In the genomic region with DNA sequence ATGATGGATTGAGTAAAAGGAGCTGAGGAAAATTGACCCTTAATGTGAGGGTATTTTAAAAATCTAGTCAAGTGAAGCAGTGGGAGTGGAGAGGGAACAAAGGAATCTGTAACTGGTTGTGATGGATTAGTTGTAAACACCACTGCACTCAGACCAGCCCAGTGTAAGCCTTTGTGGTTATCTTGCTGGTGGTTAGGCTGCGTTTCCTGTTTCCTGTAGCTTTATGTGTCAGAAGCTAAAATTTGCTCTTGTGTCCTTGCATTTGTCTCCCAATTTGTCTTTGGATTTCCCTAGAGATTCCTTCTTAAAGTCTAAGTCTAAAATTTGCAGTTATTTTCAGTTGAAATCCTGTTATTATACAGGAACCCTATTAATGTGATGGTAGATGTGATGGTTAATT, we compare ENCODE assay signal across 1 cellular context.
TF ChIP-seq lines count a peak whose summit lies in the region.

No MANE protein-coding gene starts in this region.

TF ChIP-seq in GM23338, 12 proteins besides CTCF, POLR2A, EP300 and RAD21 (continued from another document):
- TF ChIP-seq ETS1 (IDR thresholded peaks at IDR 0.05) (no peak), EZH2 (IDR thresholded peaks at IDR 0.05; ENCODE audit: low read depth, unreplicated experiment) (no peak), JUNB (IDR thresholded peaks at IDR 0.05; ENCODE audit: unreplicated experiment) (no peak), CREB1 (CRISPR knock-in tag; IDR thresholded peaks at IDR 0.05; ENCODE audit: low read depth) (no peak), EZH2phosphoT487 (IDR thresholded peaks at IDR 0.05; ENCODE audit: unreplicated experiment) (no peak), ZNF114 (CRISPR knock-in tag; IDR thresholded peaks at IDR 0.05) (no peak)
